In the genomic region with DNA sequence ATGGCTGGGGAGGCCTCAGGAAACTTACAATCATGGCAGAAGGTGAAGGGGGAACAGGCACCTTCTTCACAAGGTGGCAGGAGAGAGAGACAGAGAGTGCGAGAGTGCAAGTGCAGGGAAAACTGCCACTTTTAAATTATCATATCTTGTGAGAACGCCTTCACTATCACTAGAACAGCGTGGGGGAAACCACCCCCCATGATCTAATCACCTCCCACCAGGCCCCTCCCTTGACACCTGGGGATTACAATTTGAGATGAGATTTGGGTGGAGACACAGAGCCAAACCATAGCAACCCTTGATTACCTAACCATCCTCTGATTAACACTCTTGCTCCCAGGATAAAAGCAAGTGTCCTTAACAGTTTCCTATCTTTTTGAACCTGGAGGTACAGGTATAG, we compare ENCODE assay signal across 23 cellular contexts. TPM values are rescaled to one million over a fixed set of nuclear protein-coding genes. Genes with fewer than 3 reads are reported as not detected.
DNase-seq lines count a peak whose midpoint lies in the region; ATAC-seq and TF ChIP-seq lines count a peak whose summit lies in the region.
"Had no signal": no experiment of that assay in that cellular context is flagged by ENCODE, and none has a peak within 500 bp of the region (broad histone marks: within the 10 kb centered on the region; RNA-seq: fewer than 3 reads in every experiment).

No MANE protein-coding gene starts in this region.

- H3K36me3 ChIP-seq in mesendoderm (ENCODE audit: control insufficient read depth, insufficient read depth, low read length) (no peaks in the 10 kb centered on the region), esophagus squamous epithelium (no peaks in the 10 kb centered on the region)
- H3K36me3 ChIP-seq: BLaER1 treated with 17β-estradiol and CSF1 and Interleukin-3, amounts not matched to agents 10 nM and 100 nM; HAP-1 had no signal

- peak overlapping the region; percentile 63 to 96 (median 74); a peak in 5 of 7 replicates for H3K27ac Mint-ChIP-seq in H9
- H3K27ac Mint-ChIP-seq: CD14-positive monocyte; CD4-positive, alpha-beta T cell; CD8-positive, alpha-beta memory T cell had no signal

- H3K79me1 ChIP-seq in H9 (ENCODE audit: insufficient read depth, low read depth, low read length, poor library complexity, severe bottlenecking) (no peaks in the 10 kb centered on the region), mesendoderm (ENCODE audit: low read length) (peaks cover 4% of the 10 kb centered on the region)

- H3K23me2 ChIP-seq in H9 (ENCODE audit: insufficient read length, low read depth, low read length, poor library complexity, severe bottlenecking): no peaks in the 10 kb centered on the region

- H3K79me2 ChIP-seq in H9 (ENCODE audit: insufficient read depth, low read length) (peaks cover 2% of the 10 kb centered on the region; the same call in 1 of the 2 replicates), mesendoderm (ENCODE audit: control insufficient read depth, insufficient read depth, low read length) (peaks cover 6% of the 10 kb centered on the region)

- TF ChIP-seq CTCF in H9 (conservative IDR thresholded peaks at IDR 0.05) (no peak), esophagus squamous epithelium (IDR thresholded peaks at IDR 0.05) (no peak)

- no peak for DNase-seq in H9
- peak in 33 of 61 donors; percentile 1 to 86 (median 27) for DNase-seq in caudate nucleus (lab: John Stamatoyannopoulos, UW)
- DNase-seq in mesendoderm: peak; percentile 85
- no peak for DNase-seq in amniotic stem cell (lab: John Stamatoyannopoulos, UW)
- no peak for DNase-seq in iPS-NIHi11 (ENCODE audit: low spot score)
- no peak for DNase-seq in esophagus squamous epithelium (lab: John Stamatoyannopoulos, UW)
- DNase-seq: 8988T; ACHN; AML-193; BE2C; CD4-positive, alpha-beta T cell; CD8-positive, alpha-beta memory T cell; DMS53; DMS79 treated with DMSO at 0.1 percent for 48 hours; GF-D8; GM23248 had no signal

- H2AK5ac ChIP-seq in H9 (ENCODE audit: insufficient read length, low read length): no peak overlapping the region
- H2AK5ac ChIP-seq in mesendoderm (ENCODE audit: low read length): no peak overlapping the region

- H3K9me3 Mint-ChIP-seq in H9: no peaks in the 10 kb centered on the region
- H3K9me3 Mint-ChIP-seq: CD4-positive, alpha-beta T cell had no signal

- no peak overlapping the region for H4K91ac ChIP-seq in H9 (ENCODE audit: insufficient read length, low read depth, low read length)

- H2AFZ ChIP-seq in H9 (ENCODE audit: low read length): no peak overlapping the region
- H2AFZ ChIP-seq: GM23248 had no signal

- no peaks in the 10 kb centered on the region; the same call in 1 of the 2 replicates for H3K27me3 Mint-ChIP-seq in H9 (ENCODE audit: low read depth)
- H3K27me3 Mint-ChIP-seq: CD4-positive, alpha-beta T cell; CD8-positive, alpha-beta memory T cell had no signal

- H3K27me3 ChIP-seq in H9 (ENCODE audit: insufficient read depth, low read length) (no peaks in the 10 kb centered on the region), mesendoderm (ENCODE audit: insufficient read depth, low read length, poor library complexity) (no peaks in the 10 kb centered on the region), esophagus squamous epithelium (no peaks in the 10 kb centered on the region)
- H3K27me3 ChIP-seq: BE2C; BLaER1 treated with 17β-estradiol and CSF1 and Interleukin-3, amounts not matched to agents 10 nM and 100 nM had no signal

- WGBS in H9 (ENCODE audit: extremely low coverage, insufficient read length, low lambda C conversion rate): no CpG with 5 or more reads among the region's 3 CpGs
- WGBS in mesendoderm (ENCODE audit: extremely low coverage, insufficient coverage, low lambda C conversion rate): no CpG with 5 or more reads among the region's 3 CpGs
- 65 to 71% methylated on average over 3 of the region's 3 CpGs for WGBS in esophagus squamous epithelium, 2 donors

- H4K8ac ChIP-seq in H9 (replicated peaks; ENCODE audit: insufficient read length, low read depth, low read length) (no peak overlapping the region), mesendoderm (ENCODE audit: low read depth, low read length) (no peak overlapping the region)

- H3K18ac ChIP-seq in H9 (ENCODE audit: insufficient read length, low read depth, low read length): no peak overlapping the region
- H3K18ac ChIP-seq in mesendoderm (ENCODE audit: low read length): no peak overlapping the region

- peaks cover 7% of the 10 kb centered on the region in 2 experiments for H3K4me1 Mint-ChIP-seq in H9
- H3K4me1 Mint-ChIP-seq: CD14-positive monocyte; CD8-positive, alpha-beta memory T cell had no signal

- no peak overlapping the region for H3K27ac ChIP-seq in H9 (ENCODE audit: insufficient read length, low read depth, low read length)
- no peak overlapping the region for H3K27ac ChIP-seq in caudate nucleus (ENCODE audit: low read depth, low read length)
- H3K27ac ChIP-seq in mesendoderm (ENCODE audit: low read depth, low read length): no peak overlapping the region
- H3K27ac ChIP-seq in esophagus squamous epithelium: no peak overlapping the region
- H3K27ac ChIP-seq: A549; BLaER1 treated with 17β-estradiol and CSF1 and Interleukin-3, amounts not matched to agents 10 nM and 100 nM; GM23248 had no signal

- H4K5ac ChIP-seq in H9 (ENCODE audit: insufficient read length, low read depth, low read length): no peak overlapping the region
- H4K5ac ChIP-seq in mesendoderm (ENCODE audit: low read length): no peak overlapping the region

- H3K9ac ChIP-seq in H9 (ENCODE audit: extremely low read depth, insufficient read length, low read length): no peak overlapping the region
- no peak overlapping the region for H3K9ac ChIP-seq in mesendoderm (ENCODE audit: low read length)
- H3K9ac ChIP-seq: BLaER1 treated with 17β-estradiol and CSF1 and Interleukin-3, amounts not matched to agents 10 nM and 100 nM; GM23248 had no signal

- H2BK120ac ChIP-seq in H9 (ENCODE audit: low read depth, low read length, poor library complexity, severe bottlenecking) (no peak overlapping the region), mesendoderm (ENCODE audit: low read depth, low read length) (no peak overlapping the region)

- H3K4ac ChIP-seq in H9 (ENCODE audit: low read depth, low read length) (no peak overlapping the region), mesendoderm (ENCODE audit: low read depth, low read length) (no peak overlapping the region)

- H2BK12ac ChIP-seq in H9 (ENCODE audit: insufficient read length, low read depth, low read length): no peak overlapping the region

- no peak overlapping the region for H2BK5ac ChIP-seq in H9 (ENCODE audit: insufficient read length, low read length)
- no peak overlapping the region for H2BK5ac ChIP-seq in mesendoderm (ENCODE audit: low read length)

- H3K23ac ChIP-seq in H9 (ENCODE audit: insufficient read length, low read depth, low read length) (no peak overlapping the region), mesendoderm (ENCODE audit: low read length) (no peak overlapping the region)

- peaks cover 0 to 3% (median 0%) of the 10 kb centered on the region in 3 experiments; a peak in 3 of 7 replicates for H3K36me3 Mint-ChIP-seq in H9 (ENCODE audit: insufficient read depth in 1 of 3, low read depth in 3 of 3)
- H3K36me3 Mint-ChIP-seq: CD14-positive monocyte; CD8-positive, alpha-beta memory T cell had no signal

- no peak overlapping the region for H3T11ph ChIP-seq in H9 (ENCODE audit: low read length)

- H2BK20ac ChIP-seq in H9 (ENCODE audit: low read depth, low read length, poor library complexity, severe bottlenecking): no peak overlapping the region

- no peaks in the 10 kb centered on the region for H4K20me1 ChIP-seq in H9 (ENCODE audit: control insufficient read depth, insufficient read depth, insufficient read length)
- H4K20me1 ChIP-seq: BLaER1 treated with 17β-estradiol and CSF1 and Interleukin-3, amounts not matched to agents 10 nM and 100 nM had no signal

- H3K9me3 ChIP-seq in H9 (ENCODE audit: control insufficient read depth, low read depth, low read length): no peaks in the 10 kb centered on the region
- no peaks in the 10 kb centered on the region for H3K9me3 ChIP-seq in esophagus squamous epithelium
- H3K9me3 ChIP-seq: A549; BE2C; BLaER1 treated with 17β-estradiol and CSF1 and Interleukin-3, amounts not matched to agents 10 nM and 100 nM; HAP-1 had no signal

- no peak overlapping the region for H3K14ac ChIP-seq in H9 (ENCODE audit: insufficient read depth, low read length)

- intact Hi-C loops in esophagus squamous epithelium (cut with DNase I): no loop called here

- H3K4me3 Mint-ChIP-seq in H9: no peak overlapping the region
- H3K4me3 Mint-ChIP-seq: CD14-positive monocyte; CD4-positive, alpha-beta T cell; CD8-positive, alpha-beta memory T cell had no signal

- ATAC-seq in GM18909 (IDR thresholded peaks at IDR 0.05; ENCODE audit: poor library complexity, unreplicated experiment): no peak
- ATAC-seq: A549 had no signal

- H2BK15ac ChIP-seq in H9 (ENCODE audit: low read depth, low read length) (no peak overlapping the region), mesendoderm (replicated peaks; ENCODE audit: low read depth) (no peak overlapping the region)

- H3K4me1 ChIP-seq in H9 (ENCODE audit: insufficient read depth, low read length) (no peaks in the 10 kb centered on the region), mesendoderm (ENCODE audit: control insufficient read depth, low read depth, low read length) (peaks cover 4% of the 10 kb centered on the region), esophagus squamous epithelium (no peaks in the 10 kb centered on the region)
- H3K4me1 ChIP-seq: A549; BLaER1 treated with 17β-estradiol and CSF1 and Interleukin-3, amounts not matched to agents 10 nM and 100 nM; HAP-1 had no signal

- no peak overlapping the region for H3K4me2 ChIP-seq in H9 (ENCODE audit: insufficient read depth, insufficient read length, low read length)
- H3K4me2 ChIP-seq in mesendoderm (ENCODE audit: low read length): no peak overlapping the region
- H3K4me2 ChIP-seq: A549; BLaER1 treated with 17β-estradiol and CSF1 and Interleukin-3, amounts not matched to agents 10 nM and 100 nM had no signal

- H3K56ac ChIP-seq in H9 (ENCODE audit: insufficient read length, low read depth, low read length) (no peak overlapping the region), mesendoderm (ENCODE audit: low read length) (no peak overlapping the region)

- no peak overlapping the region for H3K4me3 ChIP-seq in mesendoderm (ENCODE audit: low read length)
- no peak overlapping the region for H3K4me3 ChIP-seq in esophagus squamous epithelium
- H3K4me3 ChIP-seq: A549; BLaER1 treated with 17β-estradiol and CSF1 and Interleukin-3, amounts not matched to agents 10 nM and 100 nM; GM23248; HAP-1 had no signal

- TF ChIP-seq POLR2A in esophagus squamous epithelium (IDR thresholded peaks at IDR 0.05): no peak

RNA-seq across cellular contexts. Expression of gene ADAMTS19, which starts 21.1 kb away (rescaled TPM):
- total RNA-seq in H9 (2021) (20.3 and 20.8 TPM in 2 replicates), esophagus squamous epithelium (under 1 TPM in 1 of 4 donors, not detected in 3; 0.76 TPM)
- polyA plus RNA-seq in mesendoderm (2013, experiment 1 of 2): 16.6 TPM
- 16.4 TPM for polyA plus RNA-seq in mesendoderm (2013, experiment 2 of 2)
- total RNA-seq: CD4-positive, alpha-beta T cell; CD8-positive, alpha-beta memory T cell; Daoy; G401; GM23248 had no signal
- polyA plus RNA-seq: A549; CD14-positive monocyte; CD8-positive, alpha-beta memory T cell; GM23248 had no signal

Comparison
In these comparisons a context has a peak if more than half of its experiments do, and no peak if none do; other contexts are left out.
1. DNase-seq: peak in caudate nucleus (33 of 61) and mesendoderm (single experiment); none in H9 (single experiment), amniotic stem cell (single experiment), iPS-NIHi11 (single experiment) and esophagus squamous epithelium (single experiment).
2. RNA of gene ADAMTS19, which starts 21.1 kb away (total RNA-seq): 20.3 to 20.8 TPM in H9; 0.76 TPM in esophagus squamous epithelium; every median in the first group is over 10 times any median in the second.